In genomic region chr11:66222358-66223149, GRCh38 we compare ENCODE assay signal across 8 cellular contexts. TPM values are rescaled to one million over a fixed set of nuclear protein-coding genes. Genes with fewer than 3 reads are reported as not detected.
DNase-seq lines count a peak whose midpoint lies in the region; ATAC-seq and TF ChIP-seq lines count a peak whose summit lies in the region.

No MANE protein-coding gene starts in this region.

- DNase-seq in GM13977 (ENCODE audit: low spot score): peak; percentile 92
- peak; percentile 63 for DNase-seq in NCI-H1436 treated with DMSO at 0.1 percent for 48 hours (lab: John Stamatoyannopoulos, UW)
- peak; percentile 92 for DNase-seq in activated naive CD8-positive, alpha-beta T cell treated with anti-CD3 and anti-CD28 coated beads for 36 hours
- DNase-seq in Right ventricle myocardium superior: peak; percentile 92
- peak; percentile 93 for DNase-seq in prostate gland (ENCODE audit: low spot score)
- DNase-seq in aorta: peak; percentile 92 to 94

- peaks cover 16% of the 10 kb centered on the region for H3K4me1 Mint-ChIP-seq in activated naive CD8-positive, alpha-beta T cell treated with anti-CD3 and anti-CD28 coated beads for 36 hours

- TF ChIP-seq POLR2A in prostate gland (IDR thresholded peaks at IDR 0.05): no peak

- TF ChIP-seq CTCF in GM13977 (IDR thresholded peaks at IDR 0.05; ENCODE audit: extremely low read depth, insufficient read depth, missing control alignments) (peak; percentile 100), SU-DHL-6 (IDR thresholded peaks at IDR 0.05; ENCODE audit: insufficient read depth, low read length, poor library complexity, severe bottlenecking) (peak; percentile 95), prostate gland (IDR thresholded peaks at IDR 0.05) (peak; percentile 94 to 100 (median 98))

- H3F3A ChIP-seq in SU-DHL-6 (ENCODE audit: insufficient read depth): no peaks in the 10 kb centered on the region

- no peaks in the 10 kb centered on the region for H3K36me3 ChIP-seq in SU-DHL-6 (ENCODE audit: low read length)
- no peaks in the 10 kb centered on the region for H3K36me3 ChIP-seq in prostate gland
- H3K36me3 ChIP-seq in aorta (ENCODE audit: control insufficient read depth in 1 of 2, insufficient read depth in 2 of 2, low read length in 1 of 2): peaks cover 0 to 8% of the 10 kb centered on the region in 2 donors

- peak overlapping the region; percentile 93 for H3K27ac Mint-ChIP-seq in activated naive CD8-positive, alpha-beta T cell treated with anti-CD3 and anti-CD28 coated beads for 36 hours

- no peaks in the 10 kb centered on the region for H3K9me3 ChIP-seq in SU-DHL-6 (ENCODE audit: insufficient read depth, low read length)
- H3K9me3 ChIP-seq in prostate gland: no peaks in the 10 kb centered on the region
- no peaks in the 10 kb centered on the region for H3K9me3 ChIP-seq in aorta (ENCODE audit: control insufficient read depth, low read length)

- 25% methylated on average over 21 of the region's 21 CpGs for WGBS in prostate gland
- WGBS in aorta, 2 donors: 22 to 24% methylated on average over 21 of the region's 21 CpGs

- H3K4me3 Mint-ChIP-seq in activated naive CD8-positive, alpha-beta T cell treated with anti-CD3 and anti-CD28 coated beads for 36 hours: peak overlapping the region; percentile 42

- no peaks in the 10 kb centered on the region for H3K27me3 Mint-ChIP-seq in activated naive CD8-positive, alpha-beta T cell treated with anti-CD3 and anti-CD28 coated beads for 36 hours

- H3K9me3 Mint-ChIP-seq in activated naive CD8-positive, alpha-beta T cell treated with anti-CD3 and anti-CD28 coated beads for 36 hours: no peaks in the 10 kb centered on the region

- peak overlapping the region; percentile 11; the same call in 1 of the 2 replicates for H3K9ac ChIP-seq in SU-DHL-6 (ENCODE audit: low read length)

- no peak overlapping the region for H2AFZ ChIP-seq in SU-DHL-6 (ENCODE audit: low read depth, low read length, severe bottlenecking)

- peaks cover 10% of the 10 kb centered on the region for H3K36me3 Mint-ChIP-seq in activated naive CD8-positive, alpha-beta T cell treated with anti-CD3 and anti-CD28 coated beads for 36 hours

- intact Hi-C loops in Right ventricle myocardium superior (cut with DNase I): loop anchor here (2.0 kb wide), 1 partner anchor 60 kb away; no protein-coding TSS in a partner anchor
- intact Hi-C loops in prostate gland (cut with DNase I): loop anchor here (2.0 kb wide), 1 partner anchor 60 kb away; no protein-coding TSS in a partner anchor
- intact Hi-C loops in aorta (cut with DNase I): loop anchor here (2.0 kb wide), 3 partner anchors 36 to 62 kb away; no protein-coding TSS in a partner anchor

- ATAC-seq in HG02870 (IDR thresholded peaks at IDR 0.05; ENCODE audit: unreplicated experiment) (peak; percentile 88), Right ventricle myocardium superior (ENCODE audit: poor library complexity) (peak; percentile 96), aorta (ENCODE audit: low FRiP score) (peak; percentile 96)

- H3K4me3 ChIP-seq in SU-DHL-6 (ENCODE audit: insufficient read depth, low read length, poor library complexity, severe bottlenecking): no peak overlapping the region
- H3K4me3 ChIP-seq in prostate gland: no peak overlapping the region
- no peak overlapping the region for H3K4me3 ChIP-seq in aorta (ENCODE audit: low read length in 2 of 2)

- no peaks in the 10 kb centered on the region for H3K27me3 ChIP-seq in SU-DHL-6 (ENCODE audit: low read length)
- H3K27me3 ChIP-seq in prostate gland (replicated peaks; ENCODE audit: insufficient read depth): no peaks in the 10 kb centered on the region
- no peaks in the 10 kb centered on the region for H3K27me3 ChIP-seq in aorta (ENCODE audit: control insufficient read depth in 1 of 2, insufficient read depth in 2 of 2, low read length in 1 of 2)

- H3K27ac ChIP-seq in SU-DHL-6 (ENCODE audit: low read depth, low read length) (no peak overlapping the region), prostate gland (no peak overlapping the region), aorta (ENCODE audit: low read depth in 1 of 2, low read length in 2 of 2) (no peak overlapping the region)

- H3K4me2 ChIP-seq in SU-DHL-6 (ENCODE audit: low read depth, low read length, poor library complexity, severe bottlenecking): peak overlapping the region; percentile 8

- no peaks in the 10 kb centered on the region for H4K20me1 ChIP-seq in SU-DHL-6 (ENCODE audit: low read depth, low read length)

- no peaks in the 10 kb centered on the region for H3K9me2 ChIP-seq in SU-DHL-6 (replicated peaks; ENCODE audit: insufficient read depth, low read length)

- no peaks in the 10 kb centered on the region for H3K79me2 ChIP-seq in SU-DHL-6 (ENCODE audit: insufficient read depth, low read length)

- in situ Hi-C loops in GM13977 (cut with MboI; ENCODE audit: low pct_unique_long_range_greater_than_20kb, low sequenced_read_pairs, unreplicated experiment): no loop called here

- H3K4me1 ChIP-seq in prostate gland (replicated peaks) (no peaks in the 10 kb centered on the region), aorta (ENCODE audit: control insufficient read depth in 1 of 2, insufficient read depth in 2 of 2, low read length in 2 of 2) (no peaks in the 10 kb centered on the region)

RNA-seq across cellular contexts. Expression of gene KLC2, which starts 34.9 kb away (rescaled TPM):
- 10 to 100 TPM; 39.4 to 40.2 TPM for total RNA-seq in activated naive CD8-positive, alpha-beta T cell treated with anti-CD3 and anti-CD28 coated beads for 36 hours
- 30.7 TPM for total RNA-seq in Right ventricle myocardium superior
- total RNA-seq in prostate gland: 10 to 100 TPM; 22.5 to 49.8 TPM
- total RNA-seq in aorta: 10 to 100 TPM; 32.4 to 34.3 TPM
- polyA plus RNA-seq in aorta: 10 to 100 TPM; 14.8 to 27.0 TPM

RNA-seq across cellular contexts. Expression of gene RAB1B, which starts 45.9 kb away (rescaled TPM):
- 100 to 1,000 TPM in 1 of 2 experiments, 10 to 100 TPM in 1; 97.6 to 102 TPM for total RNA-seq in activated naive CD8-positive, alpha-beta T cell treated with anti-CD3 and anti-CD28 coated beads for 36 hours
- total RNA-seq in Right ventricle myocardium superior (114 TPM), prostate gland (100 to 1,000 TPM; 140 to 166 TPM), aorta (100 to 1,000 TPM; 102 to 111 TPM)
- polyA plus RNA-seq in aorta: 100 to 1,000 TPM; 125 to 130 TPM

RNA-seq across cellular contexts. Expression of gene CNIH2, which starts 55.4 kb away (rescaled TPM):
- total RNA-seq in activated naive CD8-positive, alpha-beta T cell treated with anti-CD3 and anti-CD28 coated beads for 36 hours: 1 to 10 TPM; 1.9 to 2.2 TPM
- total RNA-seq in Right ventricle myocardium superior (not detected), prostate gland (1 to 10 TPM in 1 of 2 donors, not detected in 1; 3.6 TPM), aorta (1 to 10 TPM in 1 of 2 donors, under 1 TPM in 1; 0.75 to 1.1 TPM)
- polyA plus RNA-seq in aorta: under 1 TPM in 1 of 2 donors, not detected in 1; 0.18 TPM
